In genomic region chr12:6951551-6952120, GRCh38 we compare ENCODE assay signal across 8 cellular contexts. TPM values are rescaled to one million over a fixed set of nuclear protein-coding genes. Genes with fewer than 3 reads are reported as not detected.
A peak's percentile ranks its signal among the peaks of the same experiment; 100 is the strongest.
DNase-seq lines count a peak whose midpoint lies in the region; ATAC-seq and TF ChIP-seq lines count a peak whose summit lies in the region.

No MANE protein-coding gene starts in this region.

- peak overlapping the region in 7 of 10 donors; percentile 18 to 98 (median 75) for H3K27ac ChIP-seq in heart right ventricle
- peak overlapping the region; percentile 87 to 99 (median 96) for H3K27ac ChIP-seq in spleen

- no peaks in the 10 kb centered on the region for H3K27me3 ChIP-seq in heart right ventricle
- no peaks in the 10 kb centered on the region for H3K27me3 ChIP-seq in spleen (replicated peaks in 1 of 7)

- intact Hi-C loops in heart right ventricle (cut with DNase I): loop anchor here in 1 of 10 donors (10.0 kb wide), 1 partner anchor 163 kb away; no protein-coding TSS in a partner anchor
- intact Hi-C loops in spleen (cut with DNase I; ENCODE audit: low total_unique reads): no loop called here

- peak overlapping the region; percentile 98 for H3K27ac Mint-ChIP-seq in T-helper 17 cell

- peaks cover 77% of the 10 kb centered on the region for H3K4me1 Mint-ChIP-seq in T-helper 17 cell

- H3K36me3 Mint-ChIP-seq in T-helper 17 cell (ENCODE audit: low read depth): peaks cover 7% of the 10 kb centered on the region

- H3K27me3 Mint-ChIP-seq in T-helper 17 cell: no peaks in the 10 kb centered on the region

- peaks cover 0 to 35% (median 0%) of the 10 kb centered on the region in 9 donors for H3K36me3 ChIP-seq in heart right ventricle
- peaks cover 0 to 49% (median 21%) of the 10 kb centered on the region in 6 donors for H3K36me3 ChIP-seq in spleen

- 85 to 94% methylated on average over 20 of the region's 20 CpGs for WGBS in heart right ventricle, 2 donors
- WGBS in spleen, 5 donors: 17 to 52% (median 26%) methylated on average over 17 to 20 of the region's 20 CpGs

- peak; percentile 64 for ATAC-seq in T-helper 17 cell
- ATAC-seq in heart right ventricle: no peak
- ATAC-seq in GM19395 (IDR thresholded peaks at IDR 0.05; ENCODE audit: unreplicated experiment): no peak

- H3K4me3 Mint-ChIP-seq in T-helper 17 cell: peak overlapping the region; percentile 99

- H3K9me3 ChIP-seq in T-helper 17 cell (ENCODE audit: control insufficient read depth, low read length, poor library complexity, severe bottlenecking): no peaks in the 10 kb centered on the region
- no peaks in the 10 kb centered on the region for H3K9me3 ChIP-seq in heart right ventricle
- no peaks in the 10 kb centered on the region for H3K9me3 ChIP-seq in spleen

- H3K4me1 ChIP-seq in heart right ventricle (peaks cover 0 to 82% (median 15%) of the 10 kb centered on the region in 9 donors), spleen (peaks cover 52 to 92% (median 84%) of the 10 kb centered on the region in 6 donors)

- no peak for TF ChIP-seq POLR2A in spleen (IDR thresholded peaks at IDR 0.05)

- DNase-seq in T-helper 17 cell (peak in 1 of 3 donors; percentile 33), heart right ventricle (no peak), spleen (no peak), DMS79 treated with DMSO at 0.1 percent for 48 hours (lab: John Stamatoyannopoulos, UW) (no peak), amygdala (lab: John Stamatoyannopoulos, UW) (no peak), NCI-H1092 treated with DMSO at 0.1 percent for 48 hours (lab: John Stamatoyannopoulos, UW) (no peak)

- H3K4me3 ChIP-seq in GM12875 (ENCODE audit: low read depth, low read length): peak overlapping the region; percentile 97
- peak overlapping the region in 9 of 10 donors; percentile 8 to 80 (median 37) for H3K4me3 ChIP-seq in heart right ventricle
- H3K4me3 ChIP-seq in spleen: peak overlapping the region; percentile 64 to 98 (median 89)

- TF ChIP-seq CTCF in GM12875 (IDR thresholded peaks at IDR 0.05; ENCODE audit: borderline replicate concordance, insufficient read depth, low read depth, low read length) (no peak), heart right ventricle (IDR thresholded peaks at IDR 0.05) (no peak), spleen (IDR thresholded peaks at IDR 0.05 in 8 of 11, conservative IDR thresholded peaks at IDR 0.05 in 3 of 11) (no peak)

RNA-seq across cellular contexts. Expression of gene PTPN6, which starts 0.5 kb away (rescaled TPM):
- total RNA-seq in T-helper 17 cell: 100 to 1,000 TPM; 115 to 177 TPM
- 10 to 100 TPM in 2 of 10 donors, 1 to 10 TPM in 8; 2.9 to 32.5 (median 5.3) TPM for total RNA-seq in heart right ventricle
- 10 to 100 TPM in 1 of 2 donors, 1 to 10 TPM in 1; 8.1 to 12.1 TPM for polyA plus RNA-seq in heart right ventricle
- total RNA-seq in spleen: 100 to 1,000 TPM; 314 to 431 (median 423) TPM
- polyA plus RNA-seq in spleen: 100 to 1,000 TPM; 398 to 713 (median 604) TPM

RNA-seq across cellular contexts. Expression of gene C12orf57, which starts 7.8 kb away (rescaled TPM):
- 100 to 1,000 TPM; 192 to 226 TPM for total RNA-seq in T-helper 17 cell
- total RNA-seq in heart right ventricle: 100 to 1,000 TPM; 134 to 213 (median 167) TPM
- polyA plus RNA-seq in heart right ventricle: 100 to 1,000 TPM; 182 to 654 TPM
- 100 to 1,000 TPM in 6 of 7 donors, 10 to 100 TPM in 1; 79.2 to 364 (median 116) TPM for total RNA-seq in spleen
- 100 to 1,000 TPM; 181 to 323 (median 242) TPM for polyA plus RNA-seq in spleen

RNA-seq across cellular contexts. Expression of gene RNU7-1, which starts 8.0 kb away (rescaled TPM):
- total RNA-seq in T-helper 17 cell: not detected
- total RNA-seq in heart right ventricle: not detected
- not detected for polyA plus RNA-seq in heart right ventricle
- not detected for total RNA-seq in spleen
- polyA plus RNA-seq in spleen: not detected

RNA-seq across cellular contexts. Expression of gene PHB2, which starts 18.8 kb away (rescaled TPM):
- total RNA-seq in T-helper 17 cell (100 to 1,000 TPM; 145 to 150 TPM), heart right ventricle (100 to 1,000 TPM; 139 to 203 (median 160) TPM), spleen (100 to 1,000 TPM; 127 to 143 (median 133) TPM)
- polyA plus RNA-seq in heart right ventricle (100 to 1,000 TPM; 102 to 178 TPM), spleen (100 to 1,000 TPM; 166 to 199 (median 177) TPM)

RNA-seq across cellular contexts. Expression of gene EMG1, which starts 19.1 kb away (rescaled TPM):
- total RNA-seq in T-helper 17 cell: 10 to 100 TPM; 36.2 to 36.9 TPM
- total RNA-seq in heart right ventricle: 10 to 100 TPM; 33.5 to 42.1 (median 38.3) TPM
- polyA plus RNA-seq in heart right ventricle: 10 to 100 TPM; 13.8 to 31.4 TPM
- 10 to 100 TPM; 19.9 to 56.3 (median 44.0) TPM for total RNA-seq in spleen
- polyA plus RNA-seq in spleen: 10 to 100 TPM; 23.6 to 38.3 (median 37.1) TPM

Comparison
In these comparisons a context has a peak if more than half of its experiments do, and no peak if none do; other contexts are left out.
1. H3K4me3 ChIP-seq: peak in every context shown above with its lines; median percentile 97 in GM12875; 89 in spleen; 37 in heart right ventricle.